Comparison of ENCODE assay signal across 24 cellular contexts in the genomic region with DNA sequence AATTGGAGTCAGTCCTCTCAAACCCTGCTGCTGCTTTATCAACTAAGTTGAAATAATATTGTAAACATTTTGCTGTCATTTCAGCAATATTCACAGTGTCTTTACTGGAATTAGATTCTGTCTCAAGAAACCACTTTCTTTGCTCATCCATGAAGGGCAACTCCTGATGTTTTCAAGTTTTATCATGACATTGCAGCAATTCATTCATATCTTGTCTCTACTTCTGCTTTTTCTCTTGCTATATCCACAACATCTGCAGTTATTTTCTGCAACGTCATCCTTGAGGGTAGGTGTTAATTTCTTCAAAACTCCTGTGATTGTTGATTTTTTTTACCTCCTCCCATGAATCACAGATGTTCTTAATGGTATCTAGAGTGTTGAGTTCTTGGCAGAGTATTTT.
DNase-seq lines count a peak whose midpoint lies in the region; ATAC-seq lines count a peak whose summit lies in the region.
"Had no signal": no experiment of that assay in that cellular context is flagged by ENCODE, and none has a peak within 500 bp of the region (broad histone marks: within the 10 kb centered on the region; RNA-seq: fewer than 3 reads in every experiment).

No MANE protein-coding gene starts in this region.

- no peak for ATAC-seq in GM18868 (IDR thresholded peaks at IDR 0.05; ENCODE audit: unreplicated experiment)
- ATAC-seq: CD8-positive, alpha-beta T cell; Panc1 had no signal

- DNase-seq in SKM-1 (lab: John Stamatoyannopoulos, UW; ENCODE audit: unreplicated experiment) (peak; percentile 39), SKM-1 treated with dmso at 0.1 percent for 144 hours (lab: John Stamatoyannopoulos, UW; ENCODE audit: unreplicated experiment) (no peak), Kasumi-1 (lab: John Stamatoyannopoulos, UW) (peak; percentile 37 to 38), RPMI8226 (peak; percentile 78), SIG-M5 (lab: John Stamatoyannopoulos, UW) (no peak), NCI-H2029 (lab: John Stamatoyannopoulos, UW) (no peak)
- DNase-seq: C1 segment of cervical spinal cord; CD8-positive, alpha-beta T cell; DMS 273 treated with DMSO at 0.1 percent for 48 hours; DMS79; EL; GDM1; HCEC 1CT; NCI-H1105; NCI-H1436 treated with DMSO at 0.1 percent for 48 hours; NCI-H1930; NCI-H446; NCI-H524 treated with DMSO at 0.1 percent for 48 hours; NCI-H82; NK-92 treated with Interleukin-12 subunit alpha and Interleukin-12 subunit beta, amount 100 ng/mL, for 24 hours; SHP77 treated with DMSO at 0.1 percent for 48 hours; T-helper 2 cell had no signal

Comparison
In these comparisons a context has a peak if more than half of its experiments do, and no peak if none do; other contexts are left out.
1. DNase-seq: peak in SKM-1 (single experiment), Kasumi-1 (2 of 2) and RPMI8226 (single experiment); none in SKM-1 treated with dmso at 0.1 percent for 144 hours (single experiment), SIG-M5 (single experiment) and NCI-H2029 (single experiment).